Comparison of ENCODE assay signal across 8 cellular contexts in genomic region chr15:41621200-41622193, GRCh38. TPM values are rescaled to one million over a fixed set of nuclear protein-coding genes. Genes with fewer than 3 reads are reported as not detected.
A peak's percentile ranks its signal among the peaks of the same experiment; 100 is the strongest.
DNase-seq lines count a peak whose midpoint lies in the region; ATAC-seq and TF ChIP-seq lines count a peak whose summit lies in the region.

No MANE protein-coding gene starts in this region.

- H3K27ac Mint-ChIP-seq in naive thymus-derived CD4-positive, alpha-beta T cell = peak overlapping the region; percentile 68 to 87 (median 77)

- no peaks in the 10 kb centered on the region for H3K36me3 ChIP-seq in naive thymus-derived CD4-positive, alpha-beta T cell (ENCODE audit: control insufficient read depth in 2 of 3, insufficient read depth in 3 of 3, low read length in 3 of 3)

- H3K27ac ChIP-seq in RWPE1 = peak overlapping the region; percentile 94
- H3K27ac ChIP-seq in naive thymus-derived CD4-positive, alpha-beta T cell (ENCODE audit: low read depth, low read length) = peak overlapping the region; percentile 41

- no peaks in the 10 kb centered on the region for H3K27me3 ChIP-seq in naive thymus-derived CD4-positive, alpha-beta T cell (ENCODE audit: control insufficient read depth in 2 of 2, insufficient read depth in 2 of 2, low read length in 2 of 2)

- H3K9me3 ChIP-seq in naive thymus-derived CD4-positive, alpha-beta T cell (ENCODE audit: control insufficient read depth in 2 of 3, low read length in 3 of 3) = no peaks in the 10 kb centered on the region

- ATAC-seq in naive thymus-derived CD4-positive, alpha-beta T cell = peak; percentile 87
- no peak for ATAC-seq in GM21576 (IDR thresholded peaks at IDR 0.05; ENCODE audit: unreplicated experiment)

- TF ChIP-seq CTCF in RWPE1 (conservative IDR thresholded peaks at IDR 0.05; ENCODE audit: low read depth) = no peak
- no peak for TF ChIP-seq CTCF in fibroblast of mammary gland (conservative IDR thresholded peaks at IDR 0.05; ENCODE audit: control insufficient read depth, insufficient read depth, low read depth, low read length)

- peaks cover 0 to 29% (median 0%) of the 10 kb centered on the region in 5 donors for H3K27me3 Mint-ChIP-seq in naive thymus-derived CD4-positive, alpha-beta T cell

- POLR2A ChIA-PET in RWPE1 (lab: Yijun Ruan, JAX; ENCODE audit: low non-redundant PET) = interaction anchor here (0.9 kb wide), 1 partner anchor 39 kb away, joined by 3 read pairs; the partner anchor contains the start of gene MGA
- POLR2A ChIA-PET in naive thymus-derived CD4-positive, alpha-beta T cell (lab: Charles Lee) = interaction anchor here (0.6 to 3.0 kb wide), 6 partner anchors 39 to 505 kb away, joined by 3 to 16 read pairs (median 3); partner anchors contain the start of gene MGA

- peaks cover 0 to 14% (median 5%) of the 10 kb centered on the region in 11 donors for H3K9me3 Mint-ChIP-seq in naive thymus-derived CD4-positive, alpha-beta T cell

- no peak; the same call in 1 of the 2 replicates for TF ChIP-seq EP300 in Ishikawa (IDR thresholded peaks at IDR 0.05; ENCODE audit: borderline replicate concordance)

- no peak for TF ChIP-seq RAD21 in Ishikawa (IDR thresholded peaks at IDR 0.05; ENCODE audit: low read depth)

- peaks cover 5 to 29% (median 18%) of the 10 kb centered on the region in 7 donors for H3K4me1 Mint-ChIP-seq in naive thymus-derived CD4-positive, alpha-beta T cell

- H3K4me3 Mint-ChIP-seq in naive thymus-derived CD4-positive, alpha-beta T cell = peak overlapping the region; percentile 55 to 87 (median 78)

- intact Hi-C loops in naive thymus-derived CD4-positive, alpha-beta T cell (cut with micrococcal nuclease) = loop anchor here (1.0 to 5.0 kb wide), 8 partner anchors 17 to 389 kb away; partner anchors contain the start of genes MGA (in 2 of the 2), CHP1 (in 1 of the 2), EXD1 (in 1 of the 2) and MAPKBP1 (in 1 of the 2)

- peaks cover 0 to 8% (median 2%) of the 10 kb centered on the region in 5 donors for H3K36me3 Mint-ChIP-seq in naive thymus-derived CD4-positive, alpha-beta T cell

- DNase-seq in EL (peak; percentile 82), RWPE1 (ENCODE audit: low spot score) (peak; percentile 97), fibroblast of mammary gland (ENCODE audit: low read depth) (peak; percentile 81)
- DNase-seq in activated T-helper 9 cell treated with anti-CD3 and anti-CD28 coated beads, Interleukin-2, amount 50 U/mL, for 16 hours (ENCODE audit: low read depth) = peak; percentile 72
- DNase-seq in naive thymus-derived CD4-positive, alpha-beta T cell = peak; percentile 56 to 81 (median 78)
- DNase-seq in stimulated activated CD8-positive, alpha-beta memory T cell treated with anti-CD3 and anti-CD28 coated beads, Interleukin-7, amount 100 ng/mL, for 24 hours (ENCODE audit: low read depth) = peak; percentile 50

- peaks cover 5 to 8% of the 10 kb centered on the region in 2 donors for H3K4me1 ChIP-seq in naive thymus-derived CD4-positive, alpha-beta T cell (ENCODE audit: control insufficient read depth in 2 of 2, insufficient read depth in 2 of 2, low read length in 2 of 2)

- CTCF ChIA-PET in RWPE1 (lab: Yijun Ruan, JAX) = interaction anchor here (1.0 kb wide), 1 partner anchor 63 kb away, joined by 3 read pairs; no protein-coding TSS in a partner anchor
- CTCF ChIA-PET in naive thymus-derived CD4-positive, alpha-beta T cell (lab: Charles Lee) = no interaction called here

- H3K4me3 ChIP-seq in fibroblast of mammary gland (ENCODE audit: control insufficient read depth, low read depth, low read length) = peak overlapping the region; percentile 52
- peak overlapping the region; percentile 67 for H3K4me3 ChIP-seq in naive thymus-derived CD4-positive, alpha-beta T cell (ENCODE audit: low read length)

TF ChIP-seq in Ishikawa, 13 proteins besides CTCF, POLR2A, EP300 and RAD21:
- peak; percentile 88 for TF ChIP-seq YY1 (IDR thresholded peaks at IDR 0.05; ENCODE audit: low read depth)
- TF ChIP-seq FOXM1 (IDR thresholded peaks at IDR 0.05; ENCODE audit: borderline replicate concordance, low read depth) = no peak
- TF ChIP-seq, protein P1, sequence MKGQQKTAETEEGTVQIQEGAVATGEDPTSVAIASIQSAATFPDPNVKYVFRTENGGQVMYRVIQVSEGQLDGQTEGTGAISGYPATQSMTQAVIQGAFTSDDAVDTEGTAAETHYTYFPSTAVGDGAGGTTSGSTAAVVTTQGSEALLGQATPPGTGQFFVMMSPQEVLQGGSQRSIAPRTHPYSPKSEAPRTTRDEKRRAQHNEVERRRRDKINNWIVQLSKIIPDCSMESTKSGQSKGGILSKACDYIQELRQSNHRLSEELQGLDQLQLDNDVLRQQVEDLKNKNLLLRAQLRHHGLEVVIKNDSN (IDR thresholded peaks at IDR 0.05) = peak; percentile 98
- peak; percentile 10; the same call in 1 of the 2 replicates for TF ChIP-seq TEAD4 (IDR thresholded peaks at IDR 0.05)
- TF ChIP-seq EGR1 (IDR thresholded peaks at IDR 0.05) = peak; percentile 59
- peak; percentile 65; the same call in 1 of the 2 replicates for TF ChIP-seq TCF12 (IDR thresholded peaks at IDR 0.05; ENCODE audit: low read depth)
- TF ChIP-seq, protein P2, sequence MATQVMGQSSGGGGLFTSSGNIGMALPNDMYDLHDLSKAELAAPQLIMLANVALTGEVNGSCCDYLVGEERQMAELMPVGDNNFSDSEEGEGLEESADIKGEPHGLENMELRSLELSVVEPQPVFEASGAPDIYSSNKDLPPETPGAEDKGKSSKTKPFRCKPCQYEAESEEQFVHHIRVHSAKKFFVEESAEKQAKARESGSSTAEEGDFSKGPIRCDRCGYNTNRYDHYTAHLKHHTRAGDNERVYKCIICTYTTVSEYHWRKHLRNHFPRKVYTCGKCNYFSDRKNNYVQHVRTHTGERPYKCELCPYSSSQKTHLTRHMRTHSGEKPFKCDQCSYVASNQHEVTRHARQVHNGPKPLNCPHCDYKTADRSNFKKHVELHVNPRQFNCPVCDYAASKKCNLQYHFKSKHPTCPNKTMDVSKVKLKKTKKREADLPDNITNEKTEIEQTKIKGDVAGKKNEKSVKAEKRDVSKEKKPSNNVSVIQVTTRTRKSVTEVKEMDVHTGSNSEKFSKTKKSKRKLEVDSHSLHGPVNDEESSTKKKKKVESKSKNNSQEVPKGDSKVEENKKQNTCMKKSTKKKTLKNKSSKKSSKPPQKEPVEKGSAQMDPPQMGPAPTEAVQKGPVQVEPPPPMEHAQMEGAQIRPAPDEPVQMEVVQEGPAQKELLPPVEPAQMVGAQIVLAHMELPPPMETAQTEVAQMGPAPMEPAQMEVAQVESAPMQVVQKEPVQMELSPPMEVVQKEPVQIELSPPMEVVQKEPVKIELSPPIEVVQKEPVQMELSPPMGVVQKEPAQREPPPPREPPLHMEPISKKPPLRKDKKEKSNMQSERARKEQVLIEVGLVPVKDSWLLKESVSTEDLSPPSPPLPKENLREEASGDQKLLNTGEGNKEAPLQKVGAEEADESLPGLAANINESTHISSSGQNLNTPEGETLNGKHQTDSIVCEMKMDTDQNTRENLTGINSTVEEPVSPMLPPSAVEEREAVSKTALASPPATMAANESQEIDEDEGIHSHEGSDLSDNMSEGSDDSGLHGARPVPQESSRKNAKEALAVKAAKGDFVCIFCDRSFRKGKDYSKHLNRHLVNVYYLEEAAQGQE (IDR thresholded peaks at IDR 0.05; ENCODE audit: low read depth) = no peak
- no peak for TF ChIP-seq CREB1 (IDR thresholded peaks at IDR 0.05; ENCODE audit: low read depth)
- TF ChIP-seq ZBTB7A (IDR thresholded peaks at IDR 0.05; ENCODE audit: low read depth) = 0 out of 2 replicates have a peak, but pooled peaks have one; percentile 19
- peak; percentile 27; the same call in 1 of the 2 replicates for TF ChIP-seq NFIC (IDR thresholded peaks at IDR 0.05)
- no peak for TF ChIP-seq CEBPB (IDR thresholded peaks at IDR 0.05)
- TF ChIP-seq, protein P3, sequence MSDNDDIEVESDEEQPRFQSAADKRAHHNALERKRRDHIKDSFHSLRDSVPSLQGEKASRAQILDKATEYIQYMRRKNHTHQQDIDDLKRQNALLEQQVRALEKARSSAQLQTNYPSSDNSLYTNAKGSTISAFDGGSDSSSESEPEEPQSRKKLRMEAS (IDR thresholded peaks at IDR 0.05) = peak; percentile 99
- peak; percentile 41 for TF ChIP-seq TAF1 (IDR thresholded peaks at IDR 0.05; ENCODE audit: low read depth)
TF ChIP-seq in Ishikawa: peak in this region for 9.

RNA-seq across cellular contexts. Expression of gene MGA, which starts 38.7 kb away (rescaled TPM):
- 10 to 100 TPM; 35.8 to 73.8 (median 47.3) TPM for total RNA-seq in naive thymus-derived CD4-positive, alpha-beta T cell
- polyA plus RNA-seq in naive thymus-derived CD4-positive, alpha-beta T cell = 10 to 100 TPM; 12.7 to 25.1 TPM
